Comparison of ENCODE assay signal across 21 cellular contexts in the genomic region with DNA sequence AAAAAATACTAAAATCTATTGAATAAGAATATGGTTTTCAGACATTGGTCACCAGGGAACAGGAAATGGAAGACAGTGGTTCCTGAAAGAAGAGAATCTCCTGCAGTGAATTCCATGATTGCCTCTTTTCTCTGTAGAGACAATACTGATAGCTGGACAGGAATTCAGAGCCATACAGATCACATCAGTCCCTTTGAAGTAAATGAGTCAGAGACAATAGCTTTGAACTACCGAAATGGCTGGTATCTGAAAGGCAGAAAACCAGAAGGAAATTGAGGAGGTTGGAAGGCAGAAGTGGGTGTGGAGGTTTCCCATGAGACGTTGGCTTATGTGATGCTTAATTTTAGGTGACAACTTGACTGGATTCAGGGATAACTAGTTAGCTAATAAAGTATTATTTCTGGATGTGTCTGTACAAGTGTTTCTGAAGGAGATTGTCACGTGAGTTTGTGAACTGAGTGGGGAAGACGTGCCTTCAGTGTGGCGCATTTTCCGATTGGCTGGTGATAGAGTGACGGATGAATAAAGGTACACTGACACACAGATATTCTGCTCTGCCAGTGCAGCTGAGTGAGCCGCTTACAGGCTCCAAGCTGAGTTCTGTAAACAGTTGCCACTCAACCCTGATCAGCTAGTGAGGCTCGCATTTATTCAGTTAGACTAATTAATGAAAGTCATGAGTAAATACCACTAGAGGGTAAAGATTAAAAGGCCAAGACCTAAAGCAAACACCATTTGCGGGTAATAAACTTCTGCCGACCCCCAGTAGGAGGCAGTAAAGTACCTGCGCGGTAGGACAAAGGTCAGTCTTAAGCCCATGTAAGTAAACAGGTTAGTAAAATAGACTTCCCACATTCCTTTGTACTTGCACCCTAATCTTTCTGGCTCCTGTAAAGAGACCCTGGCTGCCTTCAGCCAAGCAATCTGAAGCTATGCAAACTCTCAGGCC.
DNase-seq lines count a peak whose midpoint lies in the region; TF ChIP-seq lines count a peak whose summit lies in the region.
"Had no signal": no experiment of that assay in that cellular context is flagged by ENCODE, and none has a peak within 500 bp of the region (broad histone marks: within the 10 kb centered on the region; RNA-seq: fewer than 3 reads in every experiment).

No MANE protein-coding gene starts in this region.

- no peaks in the 10 kb centered on the region for H3K79me2 ChIP-seq in OCI-LY1 (ENCODE audit: insufficient read depth, low read length)
- H3K79me2 ChIP-seq: parathyroid adenoma had no signal

- TF ChIP-seq POLR2A in tibial nerve (IDR thresholded peaks at IDR 0.05) = no peak

- no peak for DNase-seq in BE2C
- DNase-seq in iPS DF 6.9 (ENCODE audit: low read depth, low spot score) = peak; percentile 11
- no peak for DNase-seq in NCI-H510A (lab: John Stamatoyannopoulos, UW)
- no peak for DNase-seq in stimulated activated CD4-positive, alpha-beta T cell treated with anti-CD3 and anti-CD28 coated beads, Interleukin-1b, Interleukin-23, amount 100 ng/mL, for 48 hours
- no peak for DNase-seq in cardiac septum (ENCODE audit: low spot score)
- DNase-seq in tibial nerve (ENCODE audit: low spot score in 2 of 2) = no peak
- DNase-seq: activated CD4-positive, alpha-beta T cell treated with anti-CD3 and anti-CD28 coated beads for 48 hours; activated CD8-positive, alpha-beta memory T cell treated with anti-CD3 and anti-CD28 coated beads, Interleukin-2, amount 50 U/mL, for 48 hours; activated effector memory CD4-positive, alpha-beta T cell treated with anti-CD3 and anti-CD28 coated beads, Interleukin-2, amount 50 U/mL, for 16 hours; adrenal gland; caudate nucleus; CD4-positive, alpha-beta memory T cell; esophagus squamous epithelium; immature natural killer cell; MG63; NCI-H2081; NCI-H524; stomach had no signal

- no peaks in the 10 kb centered on the region for H3F3A ChIP-seq in OCI-LY1 (ENCODE audit: insufficient read depth, low read length)

- H3K9me2 ChIP-seq in OCI-LY1 (ENCODE audit: low read depth, low read length) = no peaks in the 10 kb centered on the region

- no peak overlapping the region for H2AFZ ChIP-seq in OCI-LY1 (ENCODE audit: low read length)
- H2AFZ ChIP-seq: parathyroid adenoma had no signal

- H3K36me3 ChIP-seq in BE2C = no peaks in the 10 kb centered on the region
- H3K36me3 ChIP-seq in OCI-LY1 (ENCODE audit: insufficient read depth, low read length) = no peaks in the 10 kb centered on the region
- H3K36me3 ChIP-seq in iPS DF 6.9 (ENCODE audit: control insufficient read depth, insufficient read depth, low read length) = no peaks in the 10 kb centered on the region
- no peaks in the 10 kb centered on the region for H3K36me3 ChIP-seq in tibial nerve
- H3K36me3 ChIP-seq: adrenal gland, esophagus squamous epithelium, MG63, stomach had no signal

- H3K4me1 ChIP-seq in BE2C (no peaks in the 10 kb centered on the region), OCI-LY1 (ENCODE audit: insufficient read depth, low read length, severe bottlenecking) (no peaks in the 10 kb centered on the region), iPS DF 6.9 (ENCODE audit: control insufficient read depth, insufficient read depth, low read length) (no peaks in the 10 kb centered on the region), tibial nerve (no peaks in the 10 kb centered on the region)
- H3K4me1 ChIP-seq: adrenal gland, esophagus squamous epithelium, parathyroid adenoma, stomach had no signal

- WGBS in iPS DF 6.9 (ENCODE audit: insufficient coverage, insufficient read length) = no CpG with 5 or more reads among the region's 13 CpGs
- WGBS in tibial nerve, 2 donors = 79% methylated on average over 13 of the region's 13 CpGs

- no peaks in the 10 kb centered on the region for H4K20me1 ChIP-seq in OCI-LY1 (ENCODE audit: insufficient read depth, low read length)

- no peak overlapping the region for H3K27ac ChIP-seq in OCI-LY1 (ENCODE audit: low read depth, low read length, poor library complexity, severe bottlenecking)
- no peak overlapping the region for H3K27ac ChIP-seq in iPS DF 6.9 (ENCODE audit: low read length)
- no peak overlapping the region for H3K27ac ChIP-seq in tibial nerve
- H3K27ac ChIP-seq: adrenal gland, esophagus squamous epithelium, parathyroid adenoma, stomach had no signal

- H3K27me3 ChIP-seq in BE2C = no peaks in the 10 kb centered on the region
- H3K27me3 ChIP-seq in OCI-LY1 (ENCODE audit: insufficient read depth, low read length) = no peaks in the 10 kb centered on the region
- no peaks in the 10 kb centered on the region for H3K27me3 ChIP-seq in iPS DF 6.9 (ENCODE audit: control insufficient read depth, insufficient read depth, low read length)
- no peaks in the 10 kb centered on the region for H3K27me3 ChIP-seq in tibial nerve
- H3K27me3 ChIP-seq: adrenal gland, esophagus squamous epithelium, MG63, stomach had no signal

- intact Hi-C loops in cardiac septum (cut with DNase I) = no loop called here

- no peak for TF ChIP-seq EP300 in tibial nerve (IDR thresholded peaks at IDR 0.05)

- H3K4me3 ChIP-seq in BE2C (ENCODE audit: low read depth, low read length) (no peak overlapping the region), GM12875 (ENCODE audit: low read depth, low read length) (no peak overlapping the region), OCI-LY1 (ENCODE audit: low read depth, low read length, poor library complexity, severe bottlenecking) (no peak overlapping the region), iPS DF 6.9 (ENCODE audit: low read length) (no peak overlapping the region), tibial nerve (no peak overlapping the region)
- H3K4me3 ChIP-seq: adrenal gland, esophagus squamous epithelium, MG63, stomach had no signal

- no peak overlapping the region for H3K4me2 ChIP-seq in OCI-LY1 (ENCODE audit: low read length)

- H3K9me3 ChIP-seq in BE2C = no peaks in the 10 kb centered on the region
- no peaks in the 10 kb centered on the region for H3K9me3 ChIP-seq in OCI-LY1 (ENCODE audit: low read length)
- no peaks in the 10 kb centered on the region for H3K9me3 ChIP-seq in iPS DF 6.9 (ENCODE audit: control insufficient read depth, insufficient read depth, low read length)
- no peaks in the 10 kb centered on the region for H3K9me3 ChIP-seq in tibial nerve
- H3K9me3 ChIP-seq: adrenal gland, esophagus squamous epithelium, MG63 had no signal

- TF ChIP-seq CTCF in BE2C (IDR thresholded peaks at IDR 0.05; ENCODE audit: low read depth, low read length) = 0 out of 2 replicates have a peak, but pooled peaks have one; percentile 8
- TF ChIP-seq CTCF in GM12875 (IDR thresholded peaks at IDR 0.05; ENCODE audit: borderline replicate concordance, insufficient read depth, low read depth, low read length) = peak; percentile 18; the same call in 1 of the 2 replicates
- peak; percentile 57 for TF ChIP-seq CTCF in OCI-LY1 (IDR thresholded peaks at IDR 0.05; ENCODE audit: low read length)
- no peak for TF ChIP-seq CTCF in tibial nerve (IDR thresholded peaks at IDR 0.05)

- no peak overlapping the region for H3K9ac ChIP-seq in OCI-LY1 (ENCODE audit: low read length)
- H3K9ac ChIP-seq: parathyroid adenoma had no signal

Comparison
In these comparisons a context has a peak if more than half of its experiments do, and no peak if none do; other contexts are left out.
1. CTCF ChIP-seq: peak in BE2C (single experiment), GM12875 (single experiment) and OCI-LY1 (single experiment); none in tibial nerve (0 of 5).